In genomic region chr5:1105350-1106265, GRCh38 we compare ENCODE assay signal across 1 cellular context.
TF ChIP-seq lines count a peak whose summit lies in the region.

No MANE protein-coding gene starts in this region.

TF ChIP-seq in HepG2, 621 proteins besides CTCF, POLR2A, EP300 and RAD21 (continued from another document and continues in another):
- TF ChIP-seq HMGXB4 (CRISPR knock-in tag; IDR thresholded peaks at IDR 0.05; ENCODE audit: borderline replicate concordance in 1 of 2, low read depth in 1 of 2) (peak in 1 of 2 experiments; percentile 61; a peak in 1 of 4 replicates), POGZ (CRISPR knock-in tag; IDR thresholded peaks at IDR 0.05) (peak; percentile 68), ZNF710 (CRISPR knock-in tag; IDR thresholded peaks at IDR 0.05; ENCODE audit: borderline replicate concordance) (peak; percentile 61), ZNF383 (CRISPR knock-in tag; IDR thresholded peaks at IDR 0.05; ENCODE audit: borderline replicate concordance) (0 out of 2 replicates have a peak, but pooled peaks have one; percentile 9), POLR2AphosphoS5 (IDR thresholded peaks at IDR 0.05; ENCODE audit: low read depth, low read length) (peak; percentile 80), RXRA (CRISPR knock-in tag; IDR thresholded peaks at IDR 0.05) (0 out of 2 replicates have a peak, but pooled peaks have one; percentile 35), ZNF281 (CRISPR knock-in tag; IDR thresholded peaks at IDR 0.05; ENCODE audit: borderline replicate concordance) (peak; percentile 15; the same call in 1 of the 2 replicates), CCDC6 (CRISPR knock-in tag; IDR thresholded peaks at IDR 0.05) (no peak), ESRRA (CRISPR knock-in tag; IDR thresholded peaks at IDR 0.05; ENCODE audit: low read depth) (no peak), DRAP1 (CRISPR knock-in tag; IDR thresholded peaks at IDR 0.05) (peak; percentile 76), ZNF253 (CRISPR knock-in tag; IDR thresholded peaks at IDR 0.05; ENCODE audit: borderline replicate concordance) (0 out of 2 replicates have a peak, but pooled peaks have one; percentile 38), XRCC5 (optimal IDR thresholded peaks at IDR 0.05; ENCODE audit: low read length) (peak; percentile 61), SIN3B (IDR thresholded peaks at IDR 0.05; ENCODE audit: low read length) (no peak), ZNF343 (CRISPR knock-in tag; IDR thresholded peaks at IDR 0.05) (0 out of 2 replicates have a peak, but pooled peaks have one; percentile 12), RARA (CRISPR knock-in tag; IDR thresholded peaks at IDR 0.05) (peak; percentile 43; the same call in 1 of the 2 replicates), MAX (IDR thresholded peaks at IDR 0.05) (no peak), ZBTB37 (CRISPR knock-in tag; IDR thresholded peaks at IDR 0.05) (peak; percentile 58; the same call in 1 of the 2 replicates), ZNF879 (CRISPR knock-in tag; IDR thresholded peaks at IDR 0.05) (no peak), ISL2 (CRISPR knock-in tag; IDR thresholded peaks at IDR 0.05) (peak; percentile 57; the same call in 1 of the 2 replicates), ATF7 (IDR thresholded peaks at IDR 0.05) (no peak), ATF7 (CRISPR knock-in tag; IDR thresholded peaks at IDR 0.05) (no peak), ZNF609 (CRISPR knock-in tag; IDR thresholded peaks at IDR 0.05; ENCODE audit: borderline replicate concordance) (peak; percentile 27; the same call in 1 of the 2 replicates), FOSL2 (CRISPR knock-in tag; IDR thresholded peaks at IDR 0.05) (peak; percentile 58; the same call in 1 of the 2 replicates), HIVEP1 (CRISPR knock-in tag; IDR thresholded peaks at IDR 0.05) (peak; percentile 98)
- TF ChIP-seq, protein P1, sequence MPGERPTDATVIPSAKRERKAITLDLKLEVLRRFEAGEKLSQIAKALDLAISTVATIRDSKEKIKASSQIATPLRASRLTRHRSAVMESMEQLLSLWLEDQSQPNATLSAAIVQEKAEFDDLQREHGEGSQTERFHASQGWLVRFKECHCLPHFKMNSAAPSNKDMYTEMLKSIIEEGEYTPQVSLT (CRISPR knock-in tag; IDR thresholded peaks at IDR 0.05; ENCODE audit: borderline replicate concordance, low read depth) = no peak
- TF ChIP-seq, protein P2, sequence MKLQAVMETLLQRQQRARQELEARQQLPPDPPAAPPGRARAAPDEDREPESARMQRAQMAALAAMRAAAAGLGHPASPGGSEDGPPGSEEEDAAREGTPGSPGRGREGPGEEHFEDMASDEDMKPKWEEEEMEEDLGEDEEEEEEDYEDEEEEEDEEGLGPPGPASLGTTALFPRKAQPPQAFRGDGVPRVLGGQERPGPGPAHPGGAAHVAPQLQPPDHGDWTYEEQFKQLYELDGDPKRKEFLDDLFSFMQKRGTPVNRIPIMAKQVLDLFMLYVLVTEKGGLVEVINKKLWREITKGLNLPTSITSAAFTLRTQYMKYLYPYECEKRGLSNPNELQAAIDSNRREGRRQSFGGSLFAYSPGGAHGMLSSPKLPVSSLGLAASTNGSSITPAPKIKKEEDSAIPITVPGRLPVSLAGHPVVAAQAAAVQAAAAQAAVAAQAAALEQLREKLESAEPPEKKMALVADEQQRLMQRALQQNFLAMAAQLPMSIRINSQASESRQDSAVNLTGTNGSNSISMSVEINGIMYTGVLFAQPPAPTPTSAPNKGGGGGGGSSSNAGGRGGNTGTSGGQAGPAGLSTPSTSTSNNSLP (IDR thresholded peaks at IDR 0.05; ENCODE audit: low read depth, low read length) = peak; percentile 75
- TF ChIP-seq, protein P3, sequence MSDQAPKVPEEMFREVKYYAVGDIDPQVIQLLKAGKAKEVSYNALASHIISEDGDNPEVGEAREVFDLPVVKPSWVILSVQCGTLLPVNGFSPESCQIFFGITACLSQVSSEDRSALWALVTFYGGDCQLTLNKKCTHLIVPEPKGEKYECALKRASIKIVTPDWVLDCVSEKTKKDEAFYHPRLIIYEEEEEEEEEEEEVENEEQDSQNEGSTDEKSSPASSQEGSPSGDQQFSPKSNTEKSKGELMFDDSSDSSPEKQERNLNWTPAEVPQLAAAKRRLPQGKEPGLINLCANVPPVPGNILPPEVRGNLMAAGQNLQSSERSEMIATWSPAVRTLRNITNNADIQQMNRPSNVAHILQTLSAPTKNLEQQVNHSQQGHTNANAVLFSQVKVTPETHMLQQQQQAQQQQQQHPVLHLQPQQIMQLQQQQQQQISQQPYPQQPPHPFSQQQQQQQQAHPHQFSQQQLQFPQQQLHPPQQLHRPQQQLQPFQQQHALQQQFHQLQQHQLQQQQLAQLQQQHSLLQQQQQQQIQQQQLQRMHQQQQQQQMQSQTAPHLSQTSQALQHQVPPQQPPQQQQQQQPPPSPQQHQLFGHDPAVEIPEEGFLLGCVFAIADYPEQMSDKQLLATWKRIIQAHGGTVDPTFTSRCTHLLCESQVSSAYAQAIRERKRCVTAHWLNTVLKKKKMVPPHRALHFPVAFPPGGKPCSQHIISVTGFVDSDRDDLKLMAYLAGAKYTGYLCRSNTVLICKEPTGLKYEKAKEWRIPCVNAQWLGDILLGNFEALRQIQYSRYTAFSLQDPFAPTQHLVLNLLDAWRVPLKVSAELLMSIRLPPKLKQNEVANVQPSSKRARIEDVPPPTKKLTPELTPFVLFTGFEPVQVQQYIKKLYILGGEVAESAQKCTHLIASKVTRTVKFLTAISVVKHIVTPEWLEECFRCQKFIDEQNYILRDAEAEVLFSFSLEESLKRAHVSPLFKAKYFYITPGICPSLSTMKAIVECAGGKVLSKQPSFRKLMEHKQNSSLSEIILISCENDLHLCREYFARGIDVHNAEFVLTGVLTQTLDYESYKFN (CRISPR knock-in tag; conservative IDR thresholded peaks at IDR 0.05) = peak; percentile 94
- TF ChIP-seq, protein P4, sequence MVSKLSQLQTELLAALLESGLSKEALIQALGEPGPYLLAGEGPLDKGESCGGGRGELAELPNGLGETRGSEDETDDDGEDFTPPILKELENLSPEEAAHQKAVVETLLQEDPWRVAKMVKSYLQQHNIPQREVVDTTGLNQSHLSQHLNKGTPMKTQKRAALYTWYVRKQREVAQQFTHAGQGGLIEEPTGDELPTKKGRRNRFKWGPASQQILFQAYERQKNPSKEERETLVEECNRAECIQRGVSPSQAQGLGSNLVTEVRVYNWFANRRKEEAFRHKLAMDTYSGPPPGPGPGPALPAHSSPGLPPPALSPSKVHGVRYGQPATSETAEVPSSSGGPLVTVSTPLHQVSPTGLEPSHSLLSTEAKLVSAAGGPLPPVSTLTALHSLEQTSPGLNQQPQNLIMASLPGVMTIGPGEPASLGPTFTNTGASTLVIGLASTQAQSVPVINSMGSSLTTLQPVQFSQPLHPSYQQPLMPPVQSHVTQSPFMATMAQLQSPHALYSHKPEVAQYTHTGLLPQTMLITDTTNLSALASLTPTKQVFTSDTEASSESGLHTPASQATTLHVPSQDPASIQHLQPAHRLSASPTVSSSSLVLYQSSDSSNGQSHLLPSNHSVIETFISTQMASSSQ (IDR thresholded peaks at IDR 0.05; ENCODE audit: low read depth) = peak; percentile 95
- TF ChIP-seq, protein P4 (CRISPR knock-in tag; IDR thresholded peaks at IDR 0.05; ENCODE audit: borderline replicate concordance) = peak; percentile 97
